ENCODE assay signal across 34 cellular contexts in genomic region chr17:20184191-20184590, GRCh38.
"Had no signal": no experiment of that assay in that cellular context is flagged by ENCODE, and none has a peak within 500 bp of the region (broad histone marks: within the 10 kb centered on the region; RNA-seq: fewer than 3 reads in every experiment).

No MANE protein-coding gene starts in this region.

- H3K27me3 Mint-ChIP-seq: effector memory CD8-positive, alpha-beta T cell; naive B cell; progenitor cell of endocrine pancreas; stimulated activated memory B cell treated with anti-CD40 and anti-IgM and Interleukin-4, amounts not matched to agents 10 μg/mL and 1 μg/mL and 100 μg/mL, for 72 hours had no signal

- H3K4me3 ChIP-seq: adrenal gland, ascending aorta, breast epithelium, colonic mucosa, gastrocnemius medialis, ovary, skin epidermis, stomach, thyroid gland, upper lobe of left lung, vagina had no signal

- H3K4me1 Mint-ChIP-seq: stimulated activated memory B cell treated with anti-CD40 and anti-IgM and Interleukin-4, amounts not matched to agents 10 μg/mL and 1 μg/mL and 100 μg/mL, for 72 hours had no signal

- H3K27ac ChIP-seq: adrenal gland, breast epithelium, colonic mucosa, gastrocnemius medialis, neutrophil, ovary, skin epidermis, stomach, thyroid gland, upper lobe of left lung, vagina, WERI-Rb-1 had no signal

- H3K27me3 ChIP-seq: adrenal gland, ascending aorta, breast epithelium, colonic mucosa, gastrocnemius medialis, neutrophil, ovary, stomach, thyroid gland, upper lobe of left lung, vagina had no signal

- H3K9me3 ChIP-seq: adrenal gland, ascending aorta, breast epithelium, colonic mucosa, gastrocnemius medialis, neutrophil, ovary, stomach, thyroid gland, upper lobe of left lung, vagina had no signal

- H3K36me3 Mint-ChIP-seq: activated naive CD8-positive, alpha-beta T cell; mesothelial cell of epicardium; naive B cell; stimulated activated memory B cell treated with anti-CD40 and anti-IgM and Interleukin-4, amounts not matched to agents 10 μg/mL and 1 μg/mL and 100 μg/mL, for 72 hours had no signal

- H3K27ac Mint-ChIP-seq: activated naive CD8-positive, alpha-beta T cell; effector memory CD8-positive, alpha-beta T cell; mesothelial cell of epicardium; naive B cell; nephron progenitor cell; stimulated activated memory B cell treated with anti-CD40 and anti-IgM and Interleukin-4, amounts not matched to agents 10 μg/mL and 1 μg/mL and 100 μg/mL, for 72 hours; T-helper 1 cell treated with Interleukin-12 subunit alpha and Interleukin-12 subunit beta and Interleukin-4 antibody, amounts not matched to agents 30 μg/mL and 1 μg/mL, for 36 hours had no signal

- DNase-seq: activated CD4-positive, alpha-beta T cell treated with anti-CD3 and anti-CD28 coated beads for 48 hours; activated CD4-positive, alpha-beta T cell treated with anti-CD3 and anti-CD28 coated beads, Interleukin-2, amount 50 U/mL, for 48 hours; activated CD8-positive, alpha-beta memory T cell treated with anti-CD3 and anti-CD28 coated beads for 24 hours; activated effector memory CD4-positive, alpha-beta T cell treated with Interleukin-2 at 50 U/mL for 16 hours; activated naive CD4-positive, alpha-beta T cell treated with Interleukin-2 at 50 U/mL for 16 hours; adrenal gland; colonic mucosa; effector memory CD8-positive, alpha-beta T cell; gastrocnemius medialis; glutamatergic neuron; left cardiac atrium; left ventricle myocardium superior; naive B cell; nephron progenitor cell; ovary; retina; stimulated activated CD4-positive, alpha-beta T cell treated with anti-CD3 and anti-CD28 coated beads, Interleukin-4, amount 100 ng/mL, for 4 hours; stimulated activated CD8-positive, alpha-beta memory T cell treated with anti-CD3 and anti-CD28 coated beads, Interleukin-4, amount 100 ng/mL, for 48 hours; stomach; T-helper 9 cell; thyroid gland; upper lobe of left lung; WERI-Rb-1 had no signal

- H3K36me3 ChIP-seq: adrenal gland, ascending aorta, breast epithelium, colonic mucosa, gastrocnemius medialis, neutrophil, ovary, stomach, thyroid gland, upper lobe of left lung, vagina, WERI-Rb-1 had no signal

- H3K4me3 Mint-ChIP-seq: activated naive CD8-positive, alpha-beta T cell; effector memory CD8-positive, alpha-beta T cell; mesothelial cell of epicardium; naive B cell; nephron progenitor cell; stimulated activated memory B cell treated with anti-CD40 and anti-IgM and Interleukin-4, amounts not matched to agents 10 μg/mL and 1 μg/mL and 100 μg/mL, for 72 hours; T-helper 1 cell treated with Interleukin-12 subunit alpha and Interleukin-12 subunit beta and Interleukin-4 antibody, amounts not matched to agents 30 μg/mL and 1 μg/mL, for 36 hours had no signal

- H3K4me1 ChIP-seq: breast epithelium, colonic mucosa, gastrocnemius medialis, thyroid gland, upper lobe of left lung, vagina had no signal

- H3K9me3 Mint-ChIP-seq: effector memory CD8-positive, alpha-beta T cell; mesothelial cell of epicardium; naive B cell; nephron progenitor cell; stimulated activated memory B cell treated with anti-CD40 and anti-IgM and Interleukin-4, amounts not matched to agents 10 μg/mL and 1 μg/mL and 100 μg/mL, for 72 hours; T-helper 1 cell treated with Interleukin-12 subunit alpha and Interleukin-12 subunit beta and Interleukin-4 antibody, amounts not matched to agents 30 μg/mL and 1 μg/mL, for 36 hours had no signal

- FAIRE-seq: islet of Langerhans had no signal
